Comparison of ENCODE assay signal across 25 cellular contexts in genomic region chr3:100173931-100174330, GRCh38. TPM values are rescaled to one million over a fixed set of nuclear protein-coding genes. Genes with fewer than 3 reads are reported as not detected.
"Had no signal": no experiment of that assay in that cellular context is flagged by ENCODE, and none has a peak within 500 bp of the region (broad histone marks: within the 10 kb centered on the region; RNA-seq: fewer than 3 reads in every experiment).

No MANE protein-coding gene starts in this region.

- DNase-seq: activated CD4-positive, alpha-beta memory T cell treated with anti-CD3 and anti-CD28 coated beads for 36 hours; activated CD4-positive, alpha-beta T cell treated with anti-CD3 and anti-CD28 coated beads, Interleukin-2, amount 10 ng/mL, durations not matched to agents 24 days and 14 days; activated CD4-positive, CD25-positive, alpha-beta regulatory T cell treated with anti-CD3 and anti-CD28 coated beads, Interleukin-2, amount 50 U/mL, for 72 hours; activated CD8-positive, alpha-beta memory T cell treated with anti-CD3 and anti-CD28 coated beads for 24 hours; activated effector memory CD4-positive, alpha-beta T cell treated with anti-CD3 and anti-CD28 coated beads, Interleukin-2, amount 50 U/mL, for 16 hours; activated naive CD4-positive, alpha-beta T cell treated with Interleukin-2 at 50 U/mL for 16 hours; activated naive CD8-positive, alpha-beta T cell treated with anti-CD3 and anti-CD28 coated beads, Interleukin-2, amount 50 U/mL, for 24 hours; activated T-cell treated with anti-CD3 and anti-CD28 coated beads, Interleukin-2, amount 50 U/mL, for 4 hours; amniotic stem cell; NCI-H1092; NCI-H1417; NCI-H1930; NCI-H2171; NCI-H2227 treated with DMSO at 0.1 percent for 48 hours; NCI-H526; NCI-H82; T-helper 1 cell had no signal

- H3K27ac Mint-ChIP-seq: activated CD4-positive, alpha-beta memory T cell treated with anti-CD3 and anti-CD28 coated beads for 36 hours; activated CD4-positive, alpha-beta T cell treated with anti-CD3 and anti-CD28 coated beads, Interleukin-2, amount 10 ng/mL, durations not matched to agents 24 days and 14 days; activated naive CD4-positive, alpha-beta T cell treated with anti-CD3 and anti-CD28 coated beads, Interleukin-2, amount 50 U/mL, for 72 hours; activated naive CD8-positive, alpha-beta T cell treated with anti-CD3 and anti-CD28 coated beads, Interleukin-2, amount 50 U/mL, for 24 hours; brain; WTC11 had no signal

- H3K4me3 ChIP-seq: ascending aorta, SK-N-MC had no signal

- H3K4me3 Mint-ChIP-seq: activated CD4-positive, alpha-beta memory T cell treated with anti-CD3 and anti-CD28 coated beads for 36 hours; activated CD4-positive, alpha-beta T cell treated with anti-CD3 and anti-CD28 coated beads, Interleukin-2, amount 10 ng/mL, durations not matched to agents 24 days and 14 days; activated naive CD8-positive, alpha-beta T cell treated with anti-CD3 and anti-CD28 coated beads, Interleukin-2, amount 50 U/mL, for 24 hours; activated T-cell treated with anti-CD3 and anti-CD28 coated beads, Interleukin-2, amount 50 U/mL, for 4 hours; brain; central memory CD8-positive, alpha-beta T cell; WTC11 had no signal

- H3K4me1 Mint-ChIP-seq: activated CD4-positive, alpha-beta T cell treated with anti-CD3 and anti-CD28 coated beads, Interleukin-2, amount 10 ng/mL, durations not matched to agents 24 days and 14 days; activated naive CD8-positive, alpha-beta T cell treated with anti-CD3 and anti-CD28 coated beads, Interleukin-2, amount 50 U/mL, for 24 hours; central memory CD8-positive, alpha-beta T cell had no signal

- H3K27me3 Mint-ChIP-seq: activated CD4-positive, alpha-beta memory T cell treated with anti-CD3 and anti-CD28 coated beads for 36 hours; activated CD4-positive, alpha-beta T cell treated with anti-CD3 and anti-CD28 coated beads, Interleukin-2, amount 10 ng/mL, durations not matched to agents 24 days and 14 days; activated naive CD8-positive, alpha-beta T cell treated with anti-CD3 and anti-CD28 coated beads, Interleukin-2, amount 50 U/mL, for 24 hours; brain; central memory CD8-positive, alpha-beta T cell had no signal

- ATAC-seq: activated naive CD4-positive, alpha-beta T cell treated with anti-CD3 and anti-CD28 coated beads, Interleukin-2, amount 50 U/mL, for 72 hours; activated naive CD8-positive, alpha-beta T cell treated with anti-CD3 and anti-CD28 coated beads, Interleukin-2, amount 50 U/mL, for 24 hours; activated T-cell treated with anti-CD3 and anti-CD28 coated beads, Interleukin-2, amount 50 U/mL, for 4 hours; WTC11 had no signal

RNA-seq across cellular contexts. Expression of gene FILIP1L, which starts 59.6 kb away (rescaled TPM):
- total RNA-seq: OCI-LY7, RPMI7951 had no signal
